1 cellular context compared by ENCODE assay signal in the genomic region with DNA sequence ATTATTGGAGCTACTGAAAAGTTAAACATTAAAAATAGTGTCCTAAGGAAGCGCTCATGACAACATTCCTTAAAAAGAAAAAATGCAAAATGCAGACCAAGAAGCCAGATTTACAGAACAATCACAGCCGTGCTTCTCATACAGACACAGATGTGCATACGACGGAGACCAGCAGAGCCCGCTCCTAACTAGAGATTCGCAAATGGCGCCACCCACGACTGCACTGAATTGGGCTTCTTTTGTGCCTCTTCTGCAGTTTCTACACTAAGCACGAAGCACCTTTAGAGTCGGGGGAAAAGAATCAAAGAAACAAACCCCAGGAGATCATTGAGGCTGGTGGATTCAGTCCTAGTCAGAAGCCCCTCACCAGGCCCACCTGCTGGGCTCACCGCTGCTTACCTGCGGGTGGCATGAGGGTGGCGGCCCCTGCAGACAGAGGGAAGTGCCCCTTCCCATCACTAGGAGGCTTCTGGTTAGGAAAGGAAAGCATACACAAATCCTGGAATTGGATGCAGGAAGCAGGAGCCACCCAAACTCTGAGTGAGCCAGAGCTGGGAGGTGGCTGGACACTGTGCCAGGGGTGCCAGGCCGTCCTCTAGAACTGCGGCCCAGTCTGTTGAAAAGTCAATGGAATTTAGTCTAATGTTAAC.
A peak's percentile ranks its signal among the peaks of the same experiment; 100 is the strongest.
TF ChIP-seq lines count a peak whose summit lies in the region.

No MANE protein-coding gene starts in this region.

TF ChIP-seq in HEK293, 187 proteins besides CTCF, POLR2A, EP300 and RAD21 (continued from another document):
- TF ChIP-seq, protein P1, sequence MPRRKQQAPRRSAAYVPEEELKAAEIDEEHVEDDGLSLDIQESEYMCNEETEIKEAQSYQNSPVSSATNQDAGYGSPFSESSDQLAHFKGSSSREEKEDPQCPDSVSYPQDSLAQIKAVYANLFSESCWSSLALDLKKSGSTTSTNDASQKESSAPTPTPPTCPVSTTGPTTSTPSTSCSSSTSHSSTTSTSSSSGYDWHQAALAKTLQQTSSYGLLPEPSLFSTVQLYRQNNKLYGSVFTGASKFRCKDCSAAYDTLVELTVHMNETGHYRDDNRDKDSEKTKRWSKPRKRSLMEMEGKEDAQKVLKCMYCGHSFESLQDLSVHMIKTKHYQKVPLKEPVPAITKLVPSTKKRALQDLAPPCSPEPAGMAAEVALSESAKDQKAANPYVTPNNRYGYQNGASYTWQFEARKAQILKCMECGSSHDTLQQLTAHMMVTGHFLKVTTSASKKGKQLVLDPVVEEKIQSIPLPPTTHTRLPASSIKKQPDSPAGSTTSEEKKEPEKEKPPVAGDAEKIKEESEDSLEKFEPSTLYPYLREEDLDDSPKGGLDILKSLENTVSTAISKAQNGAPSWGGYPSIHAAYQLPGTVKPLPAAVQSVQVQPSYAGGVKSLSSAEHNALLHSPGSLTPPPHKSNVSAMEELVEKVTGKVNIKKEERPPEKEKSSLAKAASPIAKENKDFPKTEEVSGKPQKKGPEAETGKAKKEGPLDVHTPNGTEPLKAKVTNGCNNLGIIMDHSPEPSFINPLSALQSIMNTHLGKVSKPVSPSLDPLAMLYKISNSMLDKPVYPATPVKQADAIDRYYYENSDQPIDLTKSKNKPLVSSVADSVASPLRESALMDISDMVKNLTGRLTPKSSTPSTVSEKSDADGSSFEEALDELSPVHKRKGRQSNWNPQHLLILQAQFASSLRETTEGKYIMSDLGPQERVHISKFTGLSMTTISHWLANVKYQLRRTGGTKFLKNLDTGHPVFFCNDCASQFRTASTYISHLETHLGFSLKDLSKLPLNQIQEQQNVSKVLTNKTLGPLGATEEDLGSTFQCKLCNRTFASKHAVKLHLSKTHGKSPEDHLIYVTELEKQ (tag by site-specific recombination; IDR thresholded peaks at IDR 0.05; ENCODE audit: borderline replicate concordance) = no peak
- TF ChIP-seq KLF10 (tag by site-specific recombination; IDR thresholded peaks at IDR 0.05) = no peak
- TF ChIP-seq ZNF138 (tag by site-specific recombination; IDR thresholded peaks at IDR 0.05; ENCODE audit: borderline replicate concordance) = no peak
- TF ChIP-seq, protein P2, sequence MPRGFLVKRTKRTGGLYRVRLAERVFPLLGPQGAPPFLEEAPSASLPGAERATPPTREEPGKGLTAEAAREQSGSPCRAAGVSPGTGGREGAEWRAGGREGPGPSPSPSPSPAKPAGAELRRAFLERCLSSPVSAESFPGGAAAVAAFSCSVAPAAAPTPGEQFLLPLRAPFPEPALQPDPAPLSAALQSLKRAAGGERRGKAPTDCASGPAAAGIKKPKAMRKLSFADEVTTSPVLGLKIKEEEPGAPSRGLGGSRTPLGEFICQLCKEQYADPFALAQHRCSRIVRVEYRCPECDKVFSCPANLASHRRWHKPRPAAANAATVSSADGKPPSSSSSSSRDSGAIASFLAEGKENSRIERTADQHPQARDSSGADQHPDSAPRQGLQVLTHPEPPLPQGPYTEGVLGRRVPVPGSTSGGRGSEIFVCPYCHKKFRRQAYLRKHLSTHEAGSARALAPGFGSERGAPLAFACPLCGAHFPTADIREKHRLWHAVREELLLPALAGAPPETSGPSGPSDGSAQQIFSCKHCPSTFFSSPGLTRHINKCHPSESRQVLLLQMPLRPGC (tag by site-specific recombination; IDR thresholded peaks at IDR 0.05) = no peak
- TF ChIP-seq, protein P3, sequence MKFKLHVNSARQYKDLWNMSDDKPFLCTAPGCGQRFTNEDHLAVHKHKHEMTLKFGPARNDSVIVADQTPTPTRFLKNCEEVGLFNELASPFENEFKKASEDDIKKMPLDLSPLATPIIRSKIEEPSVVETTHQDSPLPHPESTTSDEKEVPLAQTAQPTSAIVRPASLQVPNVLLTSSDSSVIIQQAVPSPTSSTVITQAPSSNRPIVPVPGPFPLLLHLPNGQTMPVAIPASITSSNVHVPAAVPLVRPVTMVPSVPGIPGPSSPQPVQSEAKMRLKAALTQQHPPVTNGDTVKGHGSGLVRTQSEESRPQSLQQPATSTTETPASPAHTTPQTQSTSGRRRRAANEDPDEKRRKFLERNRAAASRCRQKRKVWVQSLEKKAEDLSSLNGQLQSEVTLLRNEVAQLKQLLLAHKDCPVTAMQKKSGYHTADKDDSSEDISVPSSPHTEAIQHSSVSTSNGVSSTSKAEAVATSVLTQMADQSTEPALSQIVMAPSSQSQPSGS (tag by site-specific recombination; IDR thresholded peaks at IDR 0.05; ENCODE audit: low read depth) = no peak
- no peak for TF ChIP-seq ZBTB48 (tag by site-specific recombination; IDR thresholded peaks at IDR 0.05)
- no peak for TF ChIP-seq ZNF626 (tag by site-specific recombination; IDR thresholded peaks at IDR 0.05)
- no peak for TF ChIP-seq YY2 (tag by site-specific recombination; IDR thresholded peaks at IDR 0.05)
- peak; percentile 35; the same call in 1 of the 2 replicates for TF ChIP-seq KLF1 (tag by site-specific recombination; IDR thresholded peaks at IDR 0.05)
- no peak for TF ChIP-seq ZBTB1 (tag by site-specific recombination; IDR thresholded peaks at IDR 0.05)
- peak; percentile 30; the same call in 1 of the 2 replicates for TF ChIP-seq KLF8 (tag by site-specific recombination; IDR thresholded peaks at IDR 0.05)
- TF ChIP-seq, protein P4, sequence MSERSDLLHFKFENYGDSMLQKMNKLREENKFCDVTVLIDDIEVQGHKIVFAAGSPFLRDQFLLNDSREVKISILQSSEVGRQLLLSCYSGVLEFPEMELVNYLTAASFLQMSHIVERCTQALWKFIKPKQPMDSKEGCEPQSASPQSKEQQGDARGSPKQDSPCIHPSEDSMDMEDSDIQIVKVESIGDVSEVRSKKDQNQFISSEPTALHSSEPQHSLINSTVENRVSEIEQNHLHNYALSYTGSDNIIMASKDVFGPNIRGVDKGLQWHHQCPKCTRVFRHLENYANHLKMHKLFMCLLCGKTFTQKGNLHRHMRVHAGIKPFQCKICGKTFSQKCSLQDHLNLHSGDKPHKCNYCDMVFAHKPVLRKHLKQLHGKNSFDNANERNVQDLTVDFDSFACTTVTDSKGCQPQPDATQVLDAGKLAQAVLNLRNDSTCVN (tag by site-specific recombination; optimal IDR thresholded peaks at IDR 0.05) = no peak
- no peak for TF ChIP-seq ZNF19 (tag by site-specific recombination; IDR thresholded peaks at IDR 0.05; ENCODE audit: low read depth)
- TF ChIP-seq KLF7 (tag by site-specific recombination; IDR thresholded peaks at IDR 0.05; ENCODE audit: borderline replicate concordance) = peak; percentile 78; the same call in 1 of the 2 replicates
- no peak for TF ChIP-seq ZNF112 (tag by site-specific recombination; IDR thresholded peaks at IDR 0.05)
- TF ChIP-seq, protein P5, sequence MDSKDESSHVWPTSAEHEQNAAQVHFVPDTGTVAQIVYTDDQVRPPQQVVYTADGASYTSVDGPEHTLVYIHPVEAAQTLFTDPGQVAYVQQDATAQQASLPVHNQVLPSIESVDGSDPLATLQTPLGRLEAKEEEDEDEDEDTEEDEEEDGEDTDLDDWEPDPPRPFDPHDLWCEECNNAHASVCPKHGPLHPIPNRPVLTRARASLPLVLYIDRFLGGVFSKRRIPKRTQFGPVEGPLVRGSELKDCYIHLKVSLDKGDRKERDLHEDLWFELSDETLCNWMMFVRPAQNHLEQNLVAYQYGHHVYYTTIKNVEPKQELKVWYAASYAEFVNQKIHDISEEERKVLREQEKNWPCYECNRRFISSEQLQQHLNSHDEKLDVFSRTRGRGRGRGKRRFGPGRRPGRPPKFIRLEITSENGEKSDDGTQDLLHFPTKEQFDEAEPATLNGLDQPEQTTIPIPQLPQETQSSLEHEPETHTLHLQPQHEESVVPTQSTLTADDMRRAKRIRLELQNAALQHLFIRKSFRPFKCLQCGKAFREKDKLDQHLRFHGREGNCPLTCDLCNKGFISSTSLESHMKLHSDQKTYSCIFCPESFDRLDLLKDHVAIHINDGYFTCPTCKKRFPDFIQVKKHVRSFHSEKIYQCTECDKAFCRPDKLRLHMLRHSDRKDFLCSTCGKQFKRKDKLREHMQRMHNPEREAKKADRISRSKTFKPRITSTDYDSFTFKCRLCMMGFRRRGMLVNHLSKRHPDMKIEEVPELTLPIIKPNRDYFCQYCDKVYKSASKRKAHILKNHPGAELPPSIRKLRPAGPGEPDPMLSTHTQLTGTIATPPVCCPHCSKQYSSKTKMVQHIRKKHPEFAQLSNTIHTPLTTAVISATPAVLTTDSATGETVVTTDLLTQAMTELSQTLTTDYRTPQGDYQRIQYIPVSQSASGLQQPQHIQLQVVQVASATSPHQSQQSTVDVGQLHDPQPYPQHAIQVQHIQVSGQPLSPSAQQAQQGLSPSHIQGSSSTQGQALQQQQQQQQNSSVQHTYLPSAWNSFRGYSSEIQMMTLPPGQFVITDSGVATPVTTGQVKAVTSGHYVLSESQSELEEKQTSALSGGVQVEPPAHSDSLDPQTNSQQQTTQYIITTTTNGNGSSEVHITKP (tag by site-specific recombination; IDR thresholded peaks at IDR 0.05) = no peak
- TF ChIP-seq, protein P6, sequence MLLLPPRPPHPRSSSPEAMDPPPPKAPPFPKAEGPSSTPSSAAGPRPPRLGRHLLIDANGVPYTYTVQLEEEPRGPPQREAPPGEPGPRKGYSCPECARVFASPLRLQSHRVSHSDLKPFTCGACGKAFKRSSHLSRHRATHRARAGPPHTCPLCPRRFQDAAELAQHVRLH (tag by site-specific recombination; IDR thresholded peaks at IDR 0.05) = no peak
- TF ChIP-seq, protein P7, sequence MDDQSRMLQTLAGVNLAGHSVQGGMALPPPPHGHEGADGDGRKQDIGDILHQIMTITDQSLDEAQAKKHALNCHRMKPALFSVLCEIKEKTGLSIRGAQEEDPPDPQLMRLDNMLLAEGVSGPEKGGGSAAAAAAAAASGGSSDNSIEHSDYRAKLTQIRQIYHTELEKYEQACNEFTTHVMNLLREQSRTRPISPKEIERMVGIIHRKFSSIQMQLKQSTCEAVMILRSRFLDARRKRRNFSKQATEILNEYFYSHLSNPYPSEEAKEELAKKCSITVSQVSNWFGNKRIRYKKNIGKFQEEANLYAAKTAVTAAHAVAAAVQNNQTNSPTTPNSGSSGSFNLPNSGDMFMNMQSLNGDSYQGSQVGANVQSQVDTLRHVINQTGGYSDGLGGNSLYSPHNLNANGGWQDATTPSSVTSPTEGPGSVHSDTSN (CRISPR knock-in tag; IDR thresholded peaks at IDR 0.05) = no peak
- no peak for TF ChIP-seq BCL11B (tag by site-specific recombination; IDR thresholded peaks at IDR 0.05; ENCODE audit: low read depth)
- TF ChIP-seq ZBTB17 (tag by site-specific recombination; IDR thresholded peaks at IDR 0.05) = no peak
- no peak for TF ChIP-seq ZNF558 (tag by site-specific recombination; IDR thresholded peaks at IDR 0.05)
- TF ChIP-seq ZNF670 (tag by site-specific recombination; IDR thresholded peaks at IDR 0.05; ENCODE audit: low read depth) = no peak
- TF ChIP-seq ZNF768 (tag by site-specific recombination; IDR thresholded peaks at IDR 0.05) = no peak
- no peak for TF ChIP-seq ZFP69B (tag by site-specific recombination; IDR thresholded peaks at IDR 0.05)
- peak; percentile 67 for TF ChIP-seq ZIC2 (tag by site-specific recombination; IDR thresholded peaks at IDR 0.05)
- TF ChIP-seq ZNF335 (tag by site-specific recombination; conservative IDR thresholded peaks at IDR 0.05) = no peak
- TF ChIP-seq ZNF830 (tag by site-specific recombination; IDR thresholded peaks at IDR 0.05; ENCODE audit: low read depth) = no peak
- no peak for TF ChIP-seq ZSCAN16 (tag by site-specific recombination; IDR thresholded peaks at IDR 0.05)
TF ChIP-seq in HEK293: peak in this region for 4.
